In the genomic region with DNA sequence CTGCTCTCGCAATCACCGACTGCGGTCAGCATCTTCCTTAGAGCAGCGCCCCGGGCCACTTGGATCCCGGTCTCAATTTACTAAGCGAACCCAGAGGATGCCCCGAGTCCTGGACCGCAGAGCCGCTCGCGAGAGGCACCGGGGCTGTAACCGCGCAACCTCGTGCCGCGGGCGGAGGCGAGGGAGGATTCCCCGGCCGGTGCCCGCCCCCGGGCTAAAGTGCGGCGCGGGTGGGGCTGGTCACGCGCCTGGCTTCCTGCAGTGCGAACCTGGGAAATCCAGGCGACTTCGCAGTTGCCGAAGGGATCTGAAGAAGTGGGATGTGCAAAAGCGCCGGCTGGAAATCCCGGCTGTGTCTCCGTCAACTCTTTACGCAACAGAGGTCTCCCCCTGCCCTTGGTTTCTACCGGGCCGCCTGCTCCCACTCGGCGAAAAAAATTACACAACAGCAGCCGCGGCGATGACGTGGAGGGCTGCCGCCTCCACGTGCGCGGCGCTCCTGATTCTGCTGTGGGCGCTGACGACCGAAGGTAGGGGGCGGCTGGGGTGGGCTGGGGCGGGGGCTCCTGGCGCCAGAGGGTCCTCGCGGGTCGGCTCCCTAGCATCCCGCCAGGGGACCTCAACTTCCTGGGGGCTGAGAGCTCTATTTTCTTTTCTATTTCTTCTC, we compare ENCODE assay signal across 1 cellular context.
TF ChIP-seq lines count a peak whose summit lies in the region.

A gene with protein sequence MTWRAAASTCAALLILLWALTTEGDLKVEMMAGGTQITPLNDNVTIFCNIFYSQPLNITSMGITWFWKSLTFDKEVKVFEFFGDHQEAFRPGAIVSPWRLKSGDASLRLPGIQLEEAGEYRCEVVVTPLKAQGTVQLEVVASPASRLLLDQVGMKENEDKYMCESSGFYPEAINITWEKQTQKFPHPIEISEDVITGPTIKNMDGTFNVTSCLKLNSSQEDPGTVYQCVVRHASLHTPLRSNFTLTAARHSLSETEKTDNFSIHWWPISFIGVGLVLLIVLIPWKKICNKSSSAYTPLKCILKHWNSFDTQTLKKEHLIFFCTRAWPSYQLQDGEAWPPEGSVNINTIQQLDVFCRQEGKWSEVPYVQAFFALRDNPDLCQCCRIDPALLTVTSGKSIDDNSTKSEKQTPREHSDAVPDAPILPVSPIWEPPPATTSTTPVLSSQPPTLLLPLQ (plus strand): TSS at position 291 of the 667 bp plus-strand sequence. CDS start 170 bp downstream, at position 461.

TF ChIP-seq in HepG2, 621 proteins besides CTCF, POLR2A, EP300 and RAD21 (continued from another document and continues in another):
- TF ChIP-seq, protein P1, sequence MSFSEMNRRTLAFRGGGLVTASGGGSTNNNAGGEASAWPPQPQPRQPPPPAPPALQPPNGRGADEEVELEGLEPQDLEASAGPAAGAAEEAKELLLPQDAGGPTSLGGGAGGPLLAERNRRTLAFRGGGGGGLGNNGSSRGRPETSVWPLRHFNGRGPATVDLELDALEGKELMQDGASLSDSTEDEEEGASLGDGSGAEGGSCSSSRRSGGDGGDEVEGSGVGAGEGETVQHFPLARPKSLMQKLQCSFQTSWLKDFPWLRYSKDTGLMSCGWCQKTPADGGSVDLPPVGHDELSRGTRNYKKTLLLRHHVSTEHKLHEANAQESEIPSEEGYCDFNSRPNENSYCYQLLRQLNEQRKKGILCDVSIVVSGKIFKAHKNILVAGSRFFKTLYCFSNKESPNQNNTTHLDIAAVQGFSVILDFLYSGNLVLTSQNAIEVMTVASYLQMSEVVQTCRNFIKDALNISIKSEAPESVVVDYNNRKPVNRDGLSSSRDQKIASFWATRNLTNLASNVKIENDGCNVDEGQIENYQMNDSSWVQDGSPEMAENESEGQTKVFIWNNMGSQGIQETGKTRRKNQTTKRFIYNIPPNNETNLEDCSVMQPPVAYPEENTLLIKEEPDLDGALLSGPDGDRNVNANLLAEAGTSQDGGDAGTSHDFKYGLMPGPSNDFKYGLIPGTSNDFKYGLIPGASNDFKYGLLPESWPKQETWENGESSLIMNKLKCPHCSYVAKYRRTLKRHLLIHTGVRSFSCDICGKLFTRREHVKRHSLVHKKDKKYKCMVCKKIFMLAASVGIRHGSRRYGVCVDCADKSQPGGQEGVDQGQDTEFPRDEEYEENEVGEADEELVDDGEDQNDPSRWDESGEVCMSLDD (CRISPR knock-in tag; IDR thresholded peaks at IDR 0.05; ENCODE audit: borderline replicate concordance) = 0 out of 2 replicates have a peak, but pooled peaks have one; percentile 33
- TF ChIP-seq DNMT1 (CRISPR knock-in tag; IDR thresholded peaks at IDR 0.05) = no peak
- no peak for TF ChIP-seq ZNF629 (CRISPR knock-in tag; conservative IDR thresholded peaks at IDR 0.05)
- no peak for TF ChIP-seq ZKSCAN5 (CRISPR knock-in tag; IDR thresholded peaks at IDR 0.05)
- TF ChIP-seq ZNF253 (CRISPR knock-in tag; IDR thresholded peaks at IDR 0.05; ENCODE audit: borderline replicate concordance) = 0 out of 2 replicates have a peak, but pooled peaks have one; percentile 75
- no peak for TF ChIP-seq ZNF207 (IDR thresholded peaks at IDR 0.05; ENCODE audit: borderline replicate concordance)
- TF ChIP-seq PRMT3 (CRISPR knock-in tag; IDR thresholded peaks at IDR 0.05; ENCODE audit: borderline replicate concordance, low read depth) = no peak
- no peak for TF ChIP-seq NFYB (CRISPR knock-in tag; IDR thresholded peaks at IDR 0.05)
- no peak for TF ChIP-seq MYPOP (CRISPR knock-in tag; IDR thresholded peaks at IDR 0.05)
- peak; percentile 91 for TF ChIP-seq RNF2 (conservative IDR thresholded peaks at IDR 0.05; ENCODE audit: low read depth)
- peak; percentile 95 for TF ChIP-seq ZNF800 (CRISPR knock-in tag; IDR thresholded peaks at IDR 0.05)
- TF ChIP-seq ADNP (CRISPR knock-in tag; IDR thresholded peaks at IDR 0.05) = no peak
- TF ChIP-seq PPARG (CRISPR knock-in tag; conservative IDR thresholded peaks at IDR 0.05) = 0 out of 2 replicates have a peak, but pooled peaks have one; percentile 25
- no peak for TF ChIP-seq ZNF383 (CRISPR knock-in tag; IDR thresholded peaks at IDR 0.05; ENCODE audit: borderline replicate concordance)
- TF ChIP-seq, protein P2, sequence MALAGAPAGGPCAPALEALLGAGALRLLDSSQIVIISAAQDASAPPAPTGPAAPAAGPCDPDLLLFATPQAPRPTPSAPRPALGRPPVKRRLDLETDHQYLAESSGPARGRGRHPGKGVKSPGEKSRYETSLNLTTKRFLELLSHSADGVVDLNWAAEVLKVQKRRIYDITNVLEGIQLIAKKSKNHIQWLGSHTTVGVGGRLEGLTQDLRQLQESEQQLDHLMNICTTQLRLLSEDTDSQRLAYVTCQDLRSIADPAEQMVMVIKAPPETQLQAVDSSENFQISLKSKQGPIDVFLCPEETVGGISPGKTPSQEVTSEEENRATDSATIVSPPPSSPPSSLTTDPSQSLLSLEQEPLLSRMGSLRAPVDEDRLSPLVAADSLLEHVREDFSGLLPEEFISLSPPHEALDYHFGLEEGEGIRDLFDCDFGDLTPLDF (CRISPR knock-in tag; IDR thresholded peaks at IDR 0.05) = 0 out of 2 replicates have a peak, but pooled peaks have one; percentile 45
- TF ChIP-seq RFX5 (IDR thresholded peaks at IDR 0.05; ENCODE audit: low read depth, low read length) = no peak
- no peak for TF ChIP-seq KDM5A (IDR thresholded peaks at IDR 0.05; ENCODE audit: borderline replicate concordance, low read length)
- TF ChIP-seq ARID2 (CRISPR knock-in tag; IDR thresholded peaks at IDR 0.05; ENCODE audit: borderline replicate concordance) = no peak
- TF ChIP-seq ZNF598 (CRISPR knock-in tag; IDR thresholded peaks at IDR 0.05; ENCODE audit: borderline replicate concordance) = no peak
- TF ChIP-seq MAZ (IDR thresholded peaks at IDR 0.05; ENCODE audit: borderline replicate concordance, low read depth, low read length) = 0 out of 2 replicates have a peak, but pooled peaks have one; percentile 15
- peak; percentile 77 for TF ChIP-seq MAZ (CRISPR knock-in tag; IDR thresholded peaks at IDR 0.05; ENCODE audit: low read depth)
- no peak for TF ChIP-seq STAT5B (CRISPR knock-in tag; IDR thresholded peaks at IDR 0.05)
- TF ChIP-seq TRAFD1 (CRISPR knock-in tag; IDR thresholded peaks at IDR 0.05; ENCODE audit: borderline replicate concordance) = no peak
- no peak; the same call in 1 of the 2 replicates for TF ChIP-seq ZNF460 (CRISPR knock-in tag; IDR thresholded peaks at IDR 0.05; ENCODE audit: borderline replicate concordance)
- TF ChIP-seq MTF1 (CRISPR knock-in tag; IDR thresholded peaks at IDR 0.05) = 0 out of 2 replicates have a peak, but pooled peaks have one; percentile 29
- peak; percentile 87 for TF ChIP-seq ZNF431 (CRISPR knock-in tag; IDR thresholded peaks at IDR 0.05; ENCODE audit: borderline replicate concordance, low read depth)
- TF ChIP-seq NR2C2 (CRISPR knock-in tag; IDR thresholded peaks at IDR 0.05; ENCODE audit: borderline replicate concordance) = no peak
- TF ChIP-seq ZNF556 (CRISPR knock-in tag; IDR thresholded peaks at IDR 0.05; ENCODE audit: borderline replicate concordance) = no peak
- no peak for TF ChIP-seq RAD51 (IDR thresholded peaks at IDR 0.05; ENCODE audit: borderline replicate concordance)
- TF ChIP-seq PLRG1 (conservative IDR thresholded peaks at IDR 0.05) = no peak
- TF ChIP-seq MEIS1 (CRISPR knock-in tag; IDR thresholded peaks at IDR 0.05; ENCODE audit: borderline replicate concordance) = 0 out of 2 replicates have a peak, but pooled peaks have one; percentile 23
- no peak for TF ChIP-seq MAF1 (CRISPR knock-in tag; IDR thresholded peaks at IDR 0.05; ENCODE audit: borderline replicate concordance)
- TF ChIP-seq, protein P3, sequence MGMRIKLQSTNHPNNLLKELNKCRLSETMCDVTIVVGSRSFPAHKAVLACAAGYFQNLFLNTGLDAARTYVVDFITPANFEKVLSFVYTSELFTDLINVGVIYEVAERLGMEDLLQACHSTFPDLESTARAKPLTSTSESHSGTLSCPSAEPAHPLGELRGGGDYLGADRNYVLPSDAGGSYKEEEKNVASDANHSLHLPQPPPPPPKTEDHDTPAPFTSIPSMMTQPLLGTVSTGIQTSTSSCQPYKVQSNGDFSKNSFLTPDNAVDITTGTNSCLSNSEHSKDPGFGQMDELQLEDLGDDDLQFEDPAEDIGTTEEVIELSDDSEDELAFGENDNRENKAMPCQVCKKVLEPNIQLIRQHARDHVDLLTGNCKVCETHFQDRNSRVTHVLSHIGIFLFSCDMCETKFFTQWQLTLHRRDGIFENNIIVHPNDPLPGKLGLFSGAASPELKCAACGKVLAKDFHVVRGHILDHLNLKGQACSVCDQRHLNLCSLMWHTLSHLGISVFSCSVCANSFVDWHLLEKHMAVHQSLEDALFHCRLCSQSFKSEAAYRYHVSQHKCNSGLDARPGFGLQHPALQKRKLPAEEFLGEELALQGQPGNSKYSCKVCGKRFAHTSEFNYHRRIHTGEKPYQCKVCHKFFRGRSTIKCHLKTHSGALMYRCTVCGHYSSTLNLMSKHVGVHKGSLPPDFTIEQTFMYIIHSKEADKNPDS (CRISPR knock-in tag; IDR thresholded peaks at IDR 0.05) = no peak
- TF ChIP-seq CENPX (CRISPR knock-in tag; IDR thresholded peaks at IDR 0.05) = no peak
- no peak for TF ChIP-seq ZNF782 (CRISPR knock-in tag; IDR thresholded peaks at IDR 0.05; ENCODE audit: borderline replicate concordance)
- no peak for TF ChIP-seq TCF7 (IDR thresholded peaks at IDR 0.05; ENCODE audit: low read depth)
- TF ChIP-seq ZFX (CRISPR knock-in tag; IDR thresholded peaks at IDR 0.05; ENCODE audit: low read depth) = no peak
- no peak; the same call in 1 of the 2 replicates for TF ChIP-seq MIER3 (CRISPR knock-in tag; IDR thresholded peaks at IDR 0.05; ENCODE audit: borderline replicate concordance)
- 0 out of 2 replicates have a peak, but pooled peaks have one; percentile 4 for TF ChIP-seq MNT (IDR thresholded peaks at IDR 0.05)
- TF ChIP-seq FOSL2 (CRISPR knock-in tag; IDR thresholded peaks at IDR 0.05) = no peak
- no peak for TF ChIP-seq ZNF414 (CRISPR knock-in tag; IDR thresholded peaks at IDR 0.05)
- peak; percentile 39; the same call in 1 of the 2 replicates for TF ChIP-seq IKZF5 (CRISPR knock-in tag; IDR thresholded peaks at IDR 0.05)
- TF ChIP-seq FOXO1 (CRISPR knock-in tag; IDR thresholded peaks at IDR 0.05) = 0 out of 2 replicates have a peak, but pooled peaks have one; percentile 54
